In genomic region chr19:7007859-7008258, GRCh38 we compare ENCODE assay signal across 26 cellular contexts. TPM values are rescaled to one million over a fixed set of nuclear protein-coding genes. Genes with fewer than 3 reads are reported as not detected.
"Had no signal": no experiment of that assay in that cellular context is flagged by ENCODE, and none has a peak within 500 bp of the region (broad histone marks: within the 10 kb centered on the region; RNA-seq: fewer than 3 reads in every experiment).

No MANE protein-coding gene starts in this region.

- H3K27me3 ChIP-seq: ascending aorta, breast epithelium, gastrocnemius medialis, left lung, tibial artery had no signal

- ATAC-seq: activated CD8-positive, alpha-beta T cell treated with anti-CD3 and anti-CD28 coated beads for 36 hours; gastrocnemius medialis; left lung; stimulated activated naive CD8-positive, alpha-beta T cell treated with anti-CD3 and anti-CD28 coated beads, Interleukin-15, Interleukin-2, amounts not matched to agents 100 U/mL and 50 U/mL, for 24 hours had no signal

- H3K4me3 Mint-ChIP-seq: activated CD8-positive, alpha-beta T cell treated with anti-CD3 and anti-CD28 coated beads for 36 hours; activated naive CD4-positive, alpha-beta T cell treated with anti-CD3 and anti-CD28 coated beads for 36 hours had no signal

- FAIRE-seq: TTC549 had no signal

- H3K27ac ChIP-seq: ascending aorta, breast epithelium, coronary artery, gastrocnemius medialis, left lung, tibial artery had no signal

- H3K4me1 ChIP-seq: ascending aorta, breast epithelium, gastrocnemius medialis, tibial artery had no signal

- DNase-seq: activated CD4-positive, alpha-beta T cell treated with anti-CD3 and anti-CD28 coated beads for 48 hours; activated CD4-positive, CD25-positive, alpha-beta regulatory T cell; activated CD8-positive, alpha-beta T cell treated with anti-CD3 and anti-CD28 coated beads for 36 hours; activated naive CD4-positive, alpha-beta T cell treated with anti-CD3 and anti-CD28 coated beads for 36 hours; activated T-cell treated with anti-CD3 and anti-CD28 coated beads, Interleukin-2, amount 50 U/mL, for 1 hour; effector CD4-positive, alpha-beta T cell; gastrocnemius medialis; head of caudate nucleus; left lung; midbrain; stimulated activated CD4-positive, alpha-beta T cell treated with anti-CD3 and anti-CD28 coated beads, Interleukin-2, amount 100 ng/mL, for 24 hours; stimulated activated naive CD8-positive, alpha-beta T cell treated with anti-CD3 and anti-CD28 coated beads, Interleukin-15, Interleukin-2, amounts not matched to agents 100 U/mL and 50 U/mL, for 24 hours; substantia nigra; tibial artery had no signal

- H3K4me3 ChIP-seq: ascending aorta, breast epithelium, coronary artery, gastrocnemius medialis, left lung, tibial artery had no signal

- H3K27me3 Mint-ChIP-seq: activated CD8-positive, alpha-beta T cell treated with anti-CD3 and anti-CD28 coated beads for 36 hours; progenitor cell of endocrine pancreas had no signal

- H3K27ac Mint-ChIP-seq: activated CD8-positive, alpha-beta T cell treated with anti-CD3 and anti-CD28 coated beads for 36 hours; activated naive CD4-positive, alpha-beta T cell treated with anti-CD3 and anti-CD28 coated beads for 36 hours; progenitor cell of endocrine pancreas had no signal

- H3K9me3 Mint-ChIP-seq: activated CD8-positive, alpha-beta T cell treated with anti-CD3 and anti-CD28 coated beads for 36 hours; activated naive CD4-positive, alpha-beta T cell treated with anti-CD3 and anti-CD28 coated beads for 36 hours had no signal

- H3K9me3 ChIP-seq: ascending aorta, breast epithelium, gastrocnemius medialis, left lung, tibial artery had no signal

- H3K36me3 ChIP-seq: ascending aorta, breast epithelium, gastrocnemius medialis, left lung, tibial artery had no signal

RNA-seq across cellular contexts. Expression of gene MBD3L2B, which starts 13.4 kb away (rescaled TPM):
- total RNA-seq: activated CD8-positive, alpha-beta T cell treated with anti-CD3 and anti-CD28 coated beads for 36 hours; activated naive CD4-positive, alpha-beta T cell treated with anti-CD3 and anti-CD28 coated beads for 36 hours; ascending aorta; breast epithelium; gastrocnemius medialis; kidney epithelial cell; left lung; lung microvascular endothelial cell; omental fat pad; progenitor cell of endocrine pancreas; T-helper 2 cell treated with Interferon-gamma antibody and Interleukin-4, amounts not matched to agents 100 ng/mL and 5 ng/mL, for 36 hours; urinary bladder had no signal
- polyA plus RNA-seq: esophagus, neural cell, urinary bladder had no signal

RNA-seq across cellular contexts. Expression of gene MBD3L5, which starts 22.5 kb away (rescaled TPM):
- total RNA-seq: activated CD8-positive, alpha-beta T cell treated with anti-CD3 and anti-CD28 coated beads for 36 hours; activated naive CD4-positive, alpha-beta T cell treated with anti-CD3 and anti-CD28 coated beads for 36 hours; ascending aorta; breast epithelium; gastrocnemius medialis; kidney epithelial cell; left lung; lung microvascular endothelial cell; omental fat pad; progenitor cell of endocrine pancreas; T-helper 2 cell treated with Interferon-gamma antibody and Interleukin-4, amounts not matched to agents 100 ng/mL and 5 ng/mL, for 36 hours; urinary bladder had no signal
- polyA plus RNA-seq: esophagus, neural cell, urinary bladder had no signal

RNA-seq across cellular contexts. Expression of gene MBD3L4, which starts 32.1 kb away (rescaled TPM):
- total RNA-seq: activated CD8-positive, alpha-beta T cell treated with anti-CD3 and anti-CD28 coated beads for 36 hours; activated naive CD4-positive, alpha-beta T cell treated with anti-CD3 and anti-CD28 coated beads for 36 hours; ascending aorta; breast epithelium; gastrocnemius medialis; kidney epithelial cell; left lung; lung microvascular endothelial cell; omental fat pad; progenitor cell of endocrine pancreas; T-helper 2 cell treated with Interferon-gamma antibody and Interleukin-4, amounts not matched to agents 100 ng/mL and 5 ng/mL, for 36 hours; urinary bladder had no signal
- polyA plus RNA-seq: esophagus, neural cell, urinary bladder had no signal

RNA-seq across cellular contexts. Expression of gene MBD3L2, which starts 41.3 kb away (rescaled TPM):
- total RNA-seq: activated CD8-positive, alpha-beta T cell treated with anti-CD3 and anti-CD28 coated beads for 36 hours; activated naive CD4-positive, alpha-beta T cell treated with anti-CD3 and anti-CD28 coated beads for 36 hours; ascending aorta; breast epithelium; gastrocnemius medialis; kidney epithelial cell; left lung; lung microvascular endothelial cell; omental fat pad; progenitor cell of endocrine pancreas; T-helper 2 cell treated with Interferon-gamma antibody and Interleukin-4, amounts not matched to agents 100 ng/mL and 5 ng/mL, for 36 hours; urinary bladder had no signal
- polyA plus RNA-seq: esophagus, neural cell, urinary bladder had no signal

RNA-seq across cellular contexts. Expression of gene MBD3L3, which starts 50.6 kb away (rescaled TPM):
- total RNA-seq: activated CD8-positive, alpha-beta T cell treated with anti-CD3 and anti-CD28 coated beads for 36 hours; activated naive CD4-positive, alpha-beta T cell treated with anti-CD3 and anti-CD28 coated beads for 36 hours; ascending aorta; breast epithelium; gastrocnemius medialis; kidney epithelial cell; left lung; lung microvascular endothelial cell; omental fat pad; progenitor cell of endocrine pancreas; T-helper 2 cell treated with Interferon-gamma antibody and Interleukin-4, amounts not matched to agents 100 ng/mL and 5 ng/mL, for 36 hours; urinary bladder had no signal
- polyA plus RNA-seq: esophagus, neural cell, urinary bladder had no signal
